ENCODE assay signal across 13 cellular contexts in the genomic region with DNA sequence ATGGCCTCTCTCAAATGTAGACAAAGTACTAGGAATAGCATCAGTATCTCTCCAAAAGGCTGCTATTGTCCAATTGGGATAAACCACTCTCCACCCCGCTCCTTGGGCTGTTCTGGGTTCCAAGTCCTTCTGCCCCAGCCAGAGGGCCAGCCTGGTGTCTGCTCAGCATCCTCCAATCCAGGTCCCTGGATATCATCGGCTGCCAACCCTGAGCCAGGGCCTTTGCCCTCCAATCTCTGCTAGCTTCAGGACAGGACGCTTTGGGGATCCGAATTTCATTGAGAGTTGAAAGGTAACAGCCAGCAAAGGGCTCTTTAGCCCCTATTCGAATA.
"Had no signal": no experiment of that assay in that cellular context is flagged by ENCODE, and none has a peak within 500 bp of the region (broad histone marks: within the 10 kb centered on the region; RNA-seq: fewer than 3 reads in every experiment).

No MANE protein-coding gene starts in this region.

- H3K27me3 ChIP-seq: thyroid gland, uterus had no signal

- H3K4me3 ChIP-seq: heart left ventricle, mucosa of descending colon, thyroid gland, uterus had no signal

- ATAC-seq: activated CD4-positive, CD25-positive, alpha-beta regulatory T cell treated with anti-CD3 and anti-CD28 coated beads, Interleukin-2, amount 50 U/mL, for 24 hours; activated naive CD8-positive, alpha-beta T cell treated with anti-CD3 and anti-CD28 coated beads, Interleukin-2, amount 50 U/mL, for 24 hours; natural killer cell; stimulated activated effector memory CD8-positive, alpha-beta T cell treated with anti-CD3 and anti-CD28 coated beads, Interleukin-12 subunit alpha, Interleukin-12 subunit beta, amount 100 ng/mL, for 72 hours had no signal

- H3K9me3 ChIP-seq: heart left ventricle, mucosa of descending colon, thyroid gland, uterus had no signal

- H3K27ac ChIP-seq: thyroid gland, uterus had no signal

- H3K4me1 ChIP-seq: thyroid gland had no signal

- DNase-seq: activated CD4-positive, alpha-beta T cell treated with anti-CD3 and anti-CD28 coated beads, Interleukin-2, amount 50 U/mL, for 4 hours; activated naive CD4-positive, alpha-beta T cell treated with anti-CD3 and anti-CD28 coated beads for 36 hours; activated naive CD8-positive, alpha-beta T cell treated with anti-CD3 and anti-CD28 coated beads, Interleukin-2, amount 50 U/mL, for 24 hours; central memory CD4-positive, alpha-beta T cell; cortex of kidney; effector CD4-positive, alpha-beta T cell; natural killer cell had no signal

- H3K36me3 ChIP-seq: heart left ventricle, thyroid gland, uterus had no signal
